In the genomic region with DNA sequence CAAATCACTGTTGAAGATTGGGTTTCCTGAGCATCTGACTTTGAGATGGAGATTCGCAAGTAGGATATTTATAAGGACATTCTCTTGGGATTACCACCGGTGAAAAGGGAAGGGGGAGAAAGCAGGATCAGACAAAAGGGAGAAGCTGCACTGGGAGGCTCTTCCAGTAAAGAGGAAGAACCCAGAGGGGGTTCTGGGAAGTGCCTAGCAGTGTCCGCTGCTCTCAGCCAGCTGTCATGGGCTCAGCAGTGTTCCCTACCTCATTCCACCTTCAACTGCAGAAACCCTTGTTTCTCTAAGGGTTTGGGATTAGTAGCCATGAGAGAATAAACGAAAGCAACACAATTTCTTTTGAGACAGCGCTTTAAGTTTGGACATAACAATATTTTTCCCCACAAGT, we compare ENCODE assay signal across 20 cellular contexts.
"Had no signal": no experiment of that assay in that cellular context is flagged by ENCODE, and none has a peak within 500 bp of the region (broad histone marks: within the 10 kb centered on the region; RNA-seq: fewer than 3 reads in every experiment).

No MANE protein-coding gene starts in this region.

- H3K4me3 ChIP-seq: colonic mucosa, heart right ventricle, lung, smooth muscle cell, suprapubic skin, thyroid gland, uterus had no signal

- H3K9me3 ChIP-seq: colonic mucosa, heart right ventricle, neutrophil, suprapubic skin, thyroid gland, uterus had no signal

- H3K27me3 ChIP-seq: colonic mucosa, heart right ventricle, neutrophil, suprapubic skin, thyroid gland, uterus had no signal

- H3K4me1 Mint-ChIP-seq: nephron progenitor cell had no signal

- H3K4me1 ChIP-seq: colonic mucosa, suprapubic skin, uterus had no signal

- H3K9me3 Mint-ChIP-seq: nephron progenitor cell, type B pancreatic cell had no signal

- H3K36me3 ChIP-seq: colonic mucosa, heart right ventricle, neutrophil, suprapubic skin, thyroid gland, uterus had no signal

- H3K4me3 Mint-ChIP-seq: naive thymus-derived CD4-positive, alpha-beta T cell; nephron progenitor cell; type B pancreatic cell had no signal

- H3K27ac ChIP-seq: colonic mucosa, neutrophil, suprapubic skin, thyroid gland, uterus had no signal

- ATAC-seq: stimulated activated naive CD8-positive, alpha-beta T cell treated with anti-CD3 and anti-CD28 coated beads, Interleukin-15, Interleukin-2, amounts not matched to agents 100 U/mL and 50 U/mL, for 24 hours had no signal

- H3K27ac Mint-ChIP-seq: nephron progenitor cell, type B pancreatic cell had no signal

- DNase-seq: colonic mucosa; effector CD8-positive, alpha-beta T cell; foreskin melanocyte; heart right ventricle; hypothalamus; kidney glomerular epithelial cell; mesendoderm; naive thymus-derived CD4-positive, alpha-beta T cell; nephron progenitor cell; posterior cingulate gyrus; stimulated activated CD4-positive, alpha-beta T cell treated with anti-CD3 and anti-CD28 coated beads, Interleukin-2, amount 100 ng/mL, for 48 hours; stimulated activated naive CD8-positive, alpha-beta T cell treated with anti-CD3 and anti-CD28 coated beads, Interleukin-15, Interleukin-2, amounts not matched to agents 100 U/mL and 50 U/mL, for 24 hours; thyroid gland; uterus had no signal

- FAIRE-seq: islet of Langerhans had no signal

- H3K4me2 ChIP-seq: smooth muscle cell had no signal
